12 cellular contexts compared by ENCODE assay signal in the genomic region with DNA sequence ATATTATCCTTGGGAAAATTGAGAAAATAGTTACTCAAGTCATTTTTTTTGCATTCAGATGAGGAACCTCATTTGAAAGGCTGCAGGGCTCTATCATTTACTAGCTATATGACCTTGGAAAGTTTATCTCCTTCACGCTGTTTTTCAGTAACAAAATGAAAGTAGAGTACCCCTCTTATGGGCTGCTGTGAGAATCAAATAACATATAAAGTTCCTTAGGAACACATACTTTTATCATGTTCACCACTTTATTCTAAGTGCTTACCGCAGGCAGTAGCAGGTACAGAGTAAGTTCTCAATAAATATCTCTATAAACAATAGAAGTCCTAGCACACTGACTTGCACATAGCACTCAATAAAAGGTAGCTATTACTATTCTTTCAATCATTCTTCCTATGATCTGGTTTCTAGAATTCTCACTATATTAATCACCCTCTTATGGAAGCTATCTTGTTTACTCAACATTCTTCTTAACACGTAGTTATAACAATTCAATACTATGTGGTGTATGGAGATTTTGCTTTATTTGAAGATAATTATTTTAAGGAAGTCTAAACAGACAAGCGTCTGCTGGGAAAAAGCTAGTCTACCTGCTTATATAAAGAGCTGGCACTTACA. TPM values are rescaled to one million over a fixed set of nuclear protein-coding genes. Genes with fewer than 3 reads are reported as not detected.
A peak's percentile ranks its signal among the peaks of the same experiment; 100 is the strongest.
DNase-seq lines count a peak whose midpoint lies in the region; ATAC-seq and TF ChIP-seq lines count a peak whose summit lies in the region.
"Had no signal": no experiment of that assay in that cellular context is flagged by ENCODE, and none has a peak within 500 bp of the region (broad histone marks: within the 10 kb centered on the region; RNA-seq: fewer than 3 reads in every experiment).

No MANE protein-coding gene starts in this region.

- H3K27me3 Mint-ChIP-seq in activated T-cell treated with anti-CD3 and anti-CD28 coated beads, Interleukin-2, amount 50 U/mL, for 4 hours (ENCODE audit: low read depth): no peaks in the 10 kb centered on the region
- peaks cover 12% of the 10 kb centered on the region for H3K27me3 Mint-ChIP-seq in glutamatergic neuron (ENCODE audit: unreplicated experiment)
- no peaks in the 10 kb centered on the region for H3K27me3 Mint-ChIP-seq in stimulated activated naive CD8-positive, alpha-beta T cell treated with anti-CD3 and anti-CD28 coated beads, Interleukin-15, amount 100 ng/mL, for 72 hours

- no peaks in the 10 kb centered on the region for H3K9me3 ChIP-seq in WERI-Rb-1 (ENCODE audit: severe bottlenecking)
- H3K9me3 ChIP-seq: thoracic aorta had no signal

- peak overlapping the region; percentile 73 for H3K27ac Mint-ChIP-seq in glutamatergic neuron (ENCODE audit: unreplicated experiment)
- no peak overlapping the region for H3K27ac Mint-ChIP-seq in stimulated activated naive CD8-positive, alpha-beta T cell treated with anti-CD3 and anti-CD28 coated beads, Interleukin-15, amount 100 ng/mL, for 72 hours

- no peak overlapping the region for H3K4me3 ChIP-seq in WERI-Rb-1 (ENCODE audit: low read depth, low read length)

- no peak for ATAC-seq in activated T-cell treated with anti-CD3 and anti-CD28 coated beads, Interleukin-2, amount 50 U/mL, for 4 hours
- no peak for ATAC-seq in stimulated activated naive CD8-positive, alpha-beta T cell treated with anti-CD3 and anti-CD28 coated beads, Interleukin-15, amount 100 ng/mL, for 72 hours
- ATAC-seq in HG03460 (IDR thresholded peaks at IDR 0.05; ENCODE audit: unreplicated experiment): no peak

- no peaks in the 10 kb centered on the region for H3K27me3 ChIP-seq in WERI-Rb-1 (ENCODE audit: insufficient read depth, low read depth, severe bottlenecking)

- no peaks in the 10 kb centered on the region for H3K9me3 Mint-ChIP-seq in activated T-cell treated with anti-CD3 and anti-CD28 coated beads, Interleukin-2, amount 50 U/mL, for 4 hours
- peaks cover 4% of the 10 kb centered on the region for H3K9me3 Mint-ChIP-seq in glutamatergic neuron (ENCODE audit: unreplicated experiment)
- no peaks in the 10 kb centered on the region for H3K9me3 Mint-ChIP-seq in stimulated activated naive CD8-positive, alpha-beta T cell treated with anti-CD3 and anti-CD28 coated beads, Interleukin-15, amount 100 ng/mL, for 72 hours

- TF ChIP-seq CTCF in WERI-Rb-1 (IDR thresholded peaks at IDR 0.05; ENCODE audit: low read depth, low read length) (no peak), glutamatergic neuron (IDR thresholded peaks at IDR 0.05; ENCODE audit: partially characterized antibody, unreplicated experiment) (no peak), GM13976 (IDR thresholded peaks at IDR 0.05; ENCODE audit: borderline replicate concordance, control extremely low read depth, extremely low read depth, insufficient read depth, missing control alignments) (no peak)

- in situ Hi-C loops in GM13976 (cut with MboI; ENCODE audit: low sequenced_read_pairs, unreplicated experiment): no loop called here

- H3K27ac ChIP-seq in WERI-Rb-1: peak overlapping the region; percentile 98; the same call in 1 of the 2 replicates

- peak overlapping the region; percentile 96 for H3K4me3 Mint-ChIP-seq in activated T-cell treated with anti-CD3 and anti-CD28 coated beads, Interleukin-2, amount 50 U/mL, for 4 hours
- H3K4me3 Mint-ChIP-seq in glutamatergic neuron (ENCODE audit: unreplicated experiment): peak overlapping the region; percentile 99
- peak overlapping the region; percentile 86 to 96 for H3K4me3 Mint-ChIP-seq in stimulated activated naive CD8-positive, alpha-beta T cell treated with anti-CD3 and anti-CD28 coated beads, Interleukin-15, amount 100 ng/mL, for 72 hours

- H3K4me1 Mint-ChIP-seq in activated T-cell treated with anti-CD3 and anti-CD28 coated beads, Interleukin-2, amount 50 U/mL, for 4 hours (ENCODE audit: low read depth): peaks cover 35% of the 10 kb centered on the region
- H3K4me1 Mint-ChIP-seq in glutamatergic neuron (ENCODE audit: low read depth, unreplicated experiment): peaks cover 9% of the 10 kb centered on the region
- H3K4me1 Mint-ChIP-seq in stimulated activated naive CD8-positive, alpha-beta T cell treated with anti-CD3 and anti-CD28 coated beads, Interleukin-15, amount 100 ng/mL, for 72 hours: peaks cover 40% of the 10 kb centered on the region

- no peak for DNase-seq in activated T-cell treated with anti-CD3 and anti-CD28 coated beads, Interleukin-2, amount 50 U/mL, for 4 hours
- DNase-seq in activated T-cell treated with anti-CD3 and anti-CD28 coated beads for 4 hours: no peak
- no peak for DNase-seq in WERI-Rb-1
- no peak for DNase-seq in glutamatergic neuron
- DNase-seq in stimulated activated naive CD8-positive, alpha-beta T cell treated with anti-CD3 and anti-CD28 coated beads, Interleukin-15, amount 100 ng/mL, for 72 hours: no peak
- DNase-seq in NOMO-1 (lab: John Stamatoyannopoulos, UW; ENCODE audit: unreplicated experiment in 2 of 2): no peak
- no peak for DNase-seq in GM13976 (ENCODE audit: low spot score)
- DNase-seq: activated CD4-positive, CD25-positive, alpha-beta regulatory T cell treated with anti-CD3 and anti-CD28 coated beads, Interleukin-2, amount 50 U/mL, for 72 hours; AML-193; NCI-H510A treated with DMSO at 0.1 percent for 48 hours had no signal

- H3K36me3 Mint-ChIP-seq in activated T-cell treated with anti-CD3 and anti-CD28 coated beads, Interleukin-2, amount 50 U/mL, for 4 hours (ENCODE audit: insufficient read depth): peaks cover 5% of the 10 kb centered on the region
- H3K36me3 Mint-ChIP-seq in glutamatergic neuron (ENCODE audit: unreplicated experiment): peaks cover 5% of the 10 kb centered on the region

- peaks cover 12% of the 10 kb centered on the region for H3K36me3 ChIP-seq in WERI-Rb-1
- H3K36me3 ChIP-seq: thoracic aorta had no signal

RNA-seq across cellular contexts. Expression of gene C11orf71, which starts 1.9 kb away (rescaled TPM):
- 1 to 10 TPM; 6.5 to 8.9 (median 8.2) TPM for total RNA-seq in activated T-cell treated with anti-CD3 and anti-CD28 coated beads, Interleukin-2, amount 50 U/mL, for 4 hours
- 10.6 TPM for total RNA-seq in glutamatergic neuron (ENCODE audit: unreplicated experiment)

RNA-seq across cellular contexts. Expression of gene RBM7, which starts 2.1 kb away (rescaled TPM):
- total RNA-seq in activated T-cell treated with anti-CD3 and anti-CD28 coated beads, Interleukin-2, amount 50 U/mL, for 4 hours: 10 to 100 TPM; 27.5 to 33.0 (median 29.6) TPM
- 37.3 TPM for total RNA-seq in glutamatergic neuron (ENCODE audit: unreplicated experiment)

RNA-seq across cellular contexts. Expression of gene REXO2, which starts 40.9 kb away (rescaled TPM):
- total RNA-seq in activated T-cell treated with anti-CD3 and anti-CD28 coated beads, Interleukin-2, amount 50 U/mL, for 4 hours: 10 to 100 TPM; 62.5 to 68.4 (median 66.5) TPM
- total RNA-seq in glutamatergic neuron (ENCODE audit: unreplicated experiment): 24.5 TPM
